32 cellular contexts compared by ENCODE assay signal in the genomic region with DNA sequence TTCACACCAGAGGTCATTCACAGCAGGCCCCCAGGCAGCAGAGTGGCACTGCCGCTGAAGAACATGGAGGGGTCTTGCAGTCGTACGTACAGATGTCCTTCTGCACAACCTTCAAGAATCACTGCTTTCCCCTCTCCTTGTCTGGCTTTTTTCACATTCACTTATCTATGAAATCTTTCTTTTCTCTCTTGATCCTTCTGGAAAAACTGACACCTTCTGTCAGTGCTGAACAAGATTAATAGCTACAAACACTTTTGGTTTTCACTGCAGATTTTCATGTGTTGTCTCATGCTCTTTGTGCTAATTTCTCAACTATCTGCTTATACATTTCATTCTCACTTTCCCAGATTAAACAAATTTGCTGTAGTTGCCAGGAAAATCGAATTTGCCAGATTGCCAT.
"Had no signal": no experiment of that assay in that cellular context is flagged by ENCODE, and none has a peak within 500 bp of the region (broad histone marks: within the 10 kb centered on the region; RNA-seq: fewer than 3 reads in every experiment).

No MANE protein-coding gene starts in this region.

- H3K36me3 Mint-ChIP-seq: activated naive CD4-positive, alpha-beta T cell treated with anti-CD3 and anti-CD28 coated beads, Interleukin-2, amount 50 U/mL, for 72 hours; brain had no signal

- H3K4me1 Mint-ChIP-seq: activated CD4-positive, alpha-beta T cell treated with anti-CD3 and anti-CD28 coated beads for 36 hours; activated CD4-positive, alpha-beta T cell treated with anti-CD3 and anti-CD28 coated beads, Interleukin-2, amount 10 ng/mL, durations not matched to agents 7 days and 5 days; central memory CD8-positive, alpha-beta T cell had no signal

- H3K36me3 ChIP-seq: adrenal gland had no signal

- H3K27me3 ChIP-seq: adrenal gland, Peyer's patch, SJSA1 had no signal

- H3K9me3 ChIP-seq: adrenal gland, Peyer's patch, SJSA1 had no signal

- H3K27ac ChIP-seq: adrenal gland, Peyer's patch, SJSA1 had no signal

- H3K4me3 ChIP-seq: adrenal gland, Peyer's patch, SJSA1 had no signal

- H3K4me1 ChIP-seq: adrenal gland, Peyer's patch had no signal

- DNase-seq: activated CD4-positive, alpha-beta T cell treated with anti-CD3 and anti-CD28 coated beads for 36 hours; activated CD4-positive, alpha-beta T cell treated with anti-CD3 and anti-CD28 coated beads, Interleukin-2, amount 10 ng/mL, durations not matched to agents 7 days and 5 days; activated CD4-positive, alpha-beta T cell treated with anti-CD3 and anti-CD28 coated beads, Interleukin-2, amount 50 U/mL, for 48 hours; activated CD8-positive, alpha-beta T cell treated with anti-CD3 and anti-CD28 coated beads, Interleukin-2, amount 10 ng/mL, durations not matched to agents 7 days and 5 days; activated gamma-delta T cell; activated naive CD4-positive, alpha-beta T cell treated with Interleukin-2 at 50 U/mL for 16 hours; activated T-cell treated with anti-CD3 and anti-CD28 coated beads, Interleukin-2, amount 50 U/mL, for 24 hours; adrenal gland; anterior cingulate cortex; Kasumi-1; KG1; MM.1S; MV-4-11; NCI-H1092; NCI-H1436 treated with DMSO at 0.1 percent for 48 hours; NCI-H1694 treated with DMSO at 0.1 percent for 48 hours; NCI-H2029; NCI-H345; NCI-H526; NCI-H748 treated with DMSO at 0.1 percent for 48 hours; NK-92 treated with Interleukin-12 subunit alpha and Interleukin-12 subunit beta, amount 100 ng/mL, for 24 hours; PC-3; Peyer's patch; RPMI8226; SHP77 treated with DMSO at 0.1 percent for 48 hours had no signal

- H3K27ac Mint-ChIP-seq: activated CD4-positive, alpha-beta T cell treated with anti-CD3 and anti-CD28 coated beads for 36 hours; activated CD4-positive, alpha-beta T cell treated with anti-CD3 and anti-CD28 coated beads, Interleukin-2, amount 10 ng/mL, durations not matched to agents 7 days and 5 days; activated CD8-positive, alpha-beta T cell treated with anti-CD3 and anti-CD28 coated beads, Interleukin-2, amount 10 ng/mL, durations not matched to agents 7 days and 5 days; activated naive CD4-positive, alpha-beta T cell treated with anti-CD3 and anti-CD28 coated beads, Interleukin-2, amount 50 U/mL, for 72 hours; activated T-cell treated with anti-CD3 and anti-CD28 coated beads, Interleukin-2, amount 50 U/mL, for 24 hours; activated T-helper 2 cell treated with anti-CD3 and anti-CD28 coated beads, Interferon-gamma antibody, Interleukin-2, Interleukin-4, amounts not matched to agents 10 μg/mL and 5 μg/mL and 100 μg/mL, durations not matched to agents 14 hours and 24 hours and 36 hours; T-helper 2 cell treated with Interferon-gamma antibody and Interleukin-4, amounts not matched to agents 5 μg/mL and 100 μg/mL, for 36 hours had no signal

- H3K9me3 Mint-ChIP-seq: activated CD4-positive, alpha-beta T cell treated with anti-CD3 and anti-CD28 coated beads, Interleukin-2, amount 10 ng/mL, durations not matched to agents 7 days and 5 days; activated naive CD4-positive, alpha-beta T cell treated with anti-CD3 and anti-CD28 coated beads, Interleukin-2, amount 50 U/mL, for 72 hours; activated T-cell treated with anti-CD3 and anti-CD28 coated beads, Interleukin-2, amount 50 U/mL, for 24 hours; activated T-helper 2 cell treated with anti-CD3 and anti-CD28 coated beads, Interferon-gamma antibody, Interleukin-2, Interleukin-4, amounts not matched to agents 10 μg/mL and 5 μg/mL and 100 μg/mL, durations not matched to agents 14 hours and 24 hours and 36 hours; brain; central memory CD8-positive, alpha-beta T cell; T-helper 2 cell treated with Interferon-gamma antibody and Interleukin-4, amounts not matched to agents 5 μg/mL and 100 μg/mL, for 36 hours had no signal

- H3K4me3 Mint-ChIP-seq: activated CD4-positive, alpha-beta T cell treated with anti-CD3 and anti-CD28 coated beads for 36 hours; activated CD4-positive, alpha-beta T cell treated with anti-CD3 and anti-CD28 coated beads, Interleukin-2, amount 10 ng/mL, durations not matched to agents 7 days and 5 days; activated CD8-positive, alpha-beta T cell treated with anti-CD3 and anti-CD28 coated beads, Interleukin-2, amount 10 ng/mL, durations not matched to agents 7 days and 5 days; activated T-cell treated with anti-CD3 and anti-CD28 coated beads, Interleukin-2, amount 50 U/mL, for 24 hours; brain; central memory CD8-positive, alpha-beta T cell; T-helper 2 cell treated with Interferon-gamma antibody and Interleukin-4, amounts not matched to agents 5 μg/mL and 100 μg/mL, for 36 hours had no signal

- ATAC-seq: activated CD4-positive, alpha-beta T cell treated with anti-CD3 and anti-CD28 coated beads for 36 hours; activated CD4-positive, CD25-positive, alpha-beta regulatory T cell treated with anti-CD3 and anti-CD28 coated beads, Interleukin-2, amount 50 U/mL, for 24 hours; activated CD8-positive, alpha-beta T cell treated with anti-CD3 and anti-CD28 coated beads, Interleukin-2, amount 10 ng/mL, durations not matched to agents 7 days and 5 days; activated naive CD4-positive, alpha-beta T cell treated with anti-CD3 and anti-CD28 coated beads, Interleukin-2, amount 50 U/mL, for 72 hours; PC-3 had no signal
